In the genomic region with DNA sequence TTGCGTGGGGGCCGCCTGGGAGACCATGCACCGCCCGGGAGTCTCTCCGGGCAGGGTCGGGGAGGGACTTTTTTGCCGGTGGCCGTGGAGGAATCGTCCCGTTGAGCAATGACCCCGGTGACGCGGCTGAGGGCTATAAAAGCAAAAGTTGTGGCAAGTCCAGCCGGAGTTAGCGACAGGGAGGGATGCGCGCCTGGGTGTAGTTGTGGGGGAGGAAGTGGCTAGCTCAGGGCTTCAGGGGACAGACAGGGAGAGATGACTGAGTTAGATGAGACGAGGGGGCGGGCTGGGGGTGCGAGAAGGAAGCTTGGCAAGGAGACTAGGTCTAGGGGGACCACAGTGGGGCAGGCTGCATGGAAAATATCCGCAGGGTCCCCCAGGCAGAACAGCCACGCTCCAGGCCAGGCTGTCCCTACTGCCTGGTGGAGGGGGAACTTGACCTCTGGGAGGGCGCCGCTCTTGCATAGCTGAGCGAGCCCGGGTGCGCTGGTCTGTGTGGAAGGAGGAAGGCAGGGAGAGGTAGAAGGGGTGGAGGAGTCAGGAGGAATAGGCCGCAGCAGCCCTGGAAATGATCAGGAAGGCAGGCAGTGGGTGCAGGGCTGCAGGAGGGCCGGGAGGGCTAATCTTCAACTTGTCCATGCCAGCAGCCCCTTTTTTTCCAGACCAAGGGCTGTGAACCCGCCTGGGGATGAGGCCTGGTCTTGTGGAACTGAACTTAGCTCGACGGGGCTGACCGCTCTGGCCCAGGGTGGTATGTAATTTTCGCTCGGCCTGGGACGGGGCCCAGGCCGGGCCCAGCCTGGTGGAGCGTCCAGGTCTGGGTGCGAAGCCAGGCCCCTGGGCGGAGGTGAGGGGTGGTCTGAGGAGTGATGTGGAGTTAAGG, we compare ENCODE assay signal across 1 cellular context.
TF ChIP-seq lines count a peak whose summit lies in the region.

NEAT1 (plus strand) TSS at position 166 of the 883 bp plus-strand sequence.

TF ChIP-seq in K562, 482 proteins besides CTCF, POLR2A, EP300 and RAD21 (continued from another document and continues in another):
- TF ChIP-seq CTCFL (IDR thresholded peaks at IDR 0.05; ENCODE audit: borderline replicate concordance, insufficient read depth, low read depth, low read length, poor library complexity, severe bottlenecking) (no peak), SIRT6 (IDR thresholded peaks at IDR 0.05; ENCODE audit: low read depth, low read length) (peak; percentile 32), DEAF1 (CRISPR knock-in tag; IDR thresholded peaks at IDR 0.05) (peak; percentile 99), ZBTB9 (CRISPR knock-in tag; IDR thresholded peaks at IDR 0.05) (peak; percentile 100), AFF1 (IDR thresholded peaks at IDR 0.05; ENCODE audit: low read depth in 1 of 2, partially characterized antibody in 2 of 2) (peak; percentile 92 to 100), ZNF561 (CRISPR knock-in tag; conservative IDR thresholded peaks at IDR 0.05) (peak; percentile 100), COPS2 (conservative IDR thresholded peaks at IDR 0.05) (no peak), BCOR (IDR thresholded peaks at IDR 0.05) (peak; percentile 82), NBN (IDR thresholded peaks at IDR 0.05; ENCODE audit: low read depth) (no peak), RAD51 (IDR thresholded peaks at IDR 0.05; ENCODE audit: borderline replicate concordance, low read depth) (no peak), ZNF239 (CRISPR knock-in tag; IDR thresholded peaks at IDR 0.05) (peak; percentile 66), ZBTB40 (IDR thresholded peaks at IDR 0.05) (peak; percentile 42; the same call in 1 of the 2 replicates), ZBTB40 (CRISPR knock-in tag; IDR thresholded peaks at IDR 0.05) (peak; percentile 62; the same call in 1 of the 2 replicates), KLF6 (CRISPR knock-in tag; IDR thresholded peaks at IDR 0.05; ENCODE audit: borderline replicate concordance) (peak; percentile 90), GATAD2A (IDR thresholded peaks at IDR 0.05) (peak; percentile 84), EP400 (IDR thresholded peaks at IDR 0.05) (no peak), POLR3A (IDR thresholded peaks at IDR 0.05; ENCODE audit: borderline replicate concordance, extremely low read depth, insufficient read depth, insufficient read length) (no peak), MTF1 (CRISPR knock-in tag; IDR thresholded peaks at IDR 0.05; ENCODE audit: borderline replicate concordance) (peak; percentile 16; the same call in 1 of the 2 replicates), TEAD4 (IDR thresholded peaks at IDR 0.05; ENCODE audit: low read length) (peak; percentile 80), TEAD4 (CRISPR knock-in tag; IDR thresholded peaks at IDR 0.05; ENCODE audit: borderline replicate concordance) (0 out of 2 replicates have a peak, but pooled peaks have one; percentile 69)
- TF ChIP-seq, protein P1, sequence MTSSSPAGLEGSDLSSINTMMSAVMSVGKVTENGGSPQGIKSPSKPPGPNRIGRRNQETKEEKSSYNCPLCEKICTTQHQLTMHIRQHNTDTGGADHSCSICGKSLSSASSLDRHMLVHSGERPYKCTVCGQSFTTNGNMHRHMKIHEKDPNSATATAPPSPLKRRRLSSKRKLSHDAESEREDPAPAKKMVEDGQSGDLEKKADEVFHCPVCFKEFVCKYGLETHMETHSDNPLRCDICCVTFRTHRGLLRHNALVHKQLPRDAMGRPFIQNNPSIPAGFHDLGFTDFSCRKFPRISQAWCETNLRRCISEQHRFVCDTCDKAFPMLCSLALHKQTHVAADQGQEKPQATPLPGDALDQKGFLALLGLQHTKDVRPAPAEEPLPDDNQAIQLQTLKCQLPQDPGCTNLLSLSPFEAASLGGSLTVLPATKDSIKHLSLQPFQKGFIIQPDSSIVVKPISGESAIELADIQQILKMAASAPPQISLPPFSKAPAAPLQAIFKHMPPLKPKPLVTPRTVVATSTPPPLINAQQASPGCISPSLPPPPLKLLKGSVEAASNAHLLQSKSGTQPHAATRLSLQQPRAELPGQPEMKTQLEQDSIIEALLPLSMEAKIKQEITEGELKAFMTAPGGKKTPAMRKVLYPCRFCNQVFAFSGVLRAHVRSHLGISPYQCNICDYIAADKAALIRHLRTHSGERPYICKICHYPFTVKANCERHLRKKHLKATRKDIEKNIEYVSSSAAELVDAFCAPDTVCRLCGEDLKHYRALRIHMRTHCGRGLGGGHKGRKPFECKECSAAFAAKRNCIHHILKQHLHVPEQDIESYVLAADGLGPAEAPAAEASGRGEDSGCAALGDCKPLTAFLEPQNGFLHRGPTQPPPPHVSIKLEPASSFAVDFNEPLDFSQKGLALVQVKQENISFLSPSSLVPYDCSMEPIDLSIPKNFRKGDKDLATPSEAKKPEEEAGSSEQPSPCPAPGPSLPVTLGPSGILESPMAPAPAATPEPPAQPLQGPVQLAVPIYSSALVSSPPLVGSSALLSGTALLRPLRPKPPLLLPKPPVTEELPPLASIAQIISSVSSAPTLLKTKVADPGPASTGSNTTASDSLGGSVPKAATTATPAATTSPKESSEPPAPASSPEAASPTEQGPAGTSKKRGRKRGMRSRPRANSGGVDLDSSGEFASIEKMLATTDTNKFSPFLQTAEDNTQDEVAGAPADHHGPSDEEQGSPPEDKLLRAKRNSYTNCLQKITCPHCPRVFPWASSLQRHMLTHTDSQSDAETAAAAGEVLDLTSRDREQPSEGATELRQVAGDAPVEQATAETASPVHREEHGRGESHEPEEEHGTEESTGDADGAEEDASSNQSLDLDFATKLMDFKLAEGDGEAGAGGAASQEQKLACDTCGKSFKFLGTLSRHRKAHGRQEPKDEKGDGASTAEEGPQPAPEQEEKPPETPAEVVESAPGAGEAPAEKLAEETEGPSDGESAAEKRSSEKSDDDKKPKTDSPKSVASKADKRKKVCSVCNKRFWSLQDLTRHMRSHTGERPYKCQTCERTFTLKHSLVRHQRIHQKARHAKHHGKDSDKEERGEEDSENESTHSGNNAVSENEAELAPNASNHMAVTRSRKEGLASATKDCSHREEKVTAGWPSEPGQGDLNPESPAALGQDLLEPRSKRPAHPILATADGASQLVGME (CRISPR knock-in tag; IDR thresholded peaks at IDR 0.05): peak; percentile 96; the same call in 1 of the 2 replicates
